In the genomic region with DNA sequence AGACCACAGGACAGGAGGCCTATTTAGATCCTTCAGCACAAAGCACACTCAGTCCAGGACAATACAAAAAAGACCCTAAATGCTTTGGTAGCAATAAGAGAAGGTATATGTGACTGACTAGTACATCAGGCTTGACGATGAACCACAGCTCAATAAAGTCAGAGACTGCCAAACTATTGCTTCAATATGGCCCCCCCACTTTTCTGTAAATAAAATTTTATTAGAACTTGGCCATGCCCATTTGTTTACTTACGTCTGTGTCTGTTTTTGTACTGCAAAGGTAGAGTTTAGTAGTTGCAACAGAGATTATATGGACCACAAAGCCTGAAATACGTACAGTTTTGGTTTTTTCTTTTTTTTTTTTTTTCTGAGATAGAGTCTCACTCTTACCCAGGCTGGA, we compare ENCODE assay signal across 14 cellular contexts.
DNase-seq lines count a peak whose midpoint lies in the region; ATAC-seq and TF ChIP-seq lines count a peak whose summit lies in the region.
"Had no signal": no experiment of that assay in that cellular context is flagged by ENCODE, and none has a peak within 500 bp of the region (broad histone marks: within the 10 kb centered on the region; RNA-seq: fewer than 3 reads in every experiment).

No MANE protein-coding gene starts in this region.

- CTCF ChIA-PET in A673 (lab: Charles Lee): no interaction called here
- CTCF ChIA-PET in activated CD8-positive, alpha-beta T cell treated with anti-CD3 and anti-CD28 coated beads, Interleukin-2, amount 10 ng/mL, durations not matched to agents 7 days and 5 days (lab: Charles Lee): no interaction called here

- no peaks in the 10 kb centered on the region for H3K9me3 Mint-ChIP-seq in activated CD8-positive, alpha-beta T cell treated with anti-CD3 and anti-CD28 coated beads, Interleukin-2, amount 10 ng/mL, durations not matched to agents 7 days and 5 days (ENCODE audit: insufficient read depth)
- H3K9me3 Mint-ChIP-seq: CD4-positive, alpha-beta T cell; H9; IgD-negative memory B cell had no signal

- intact Hi-C loops in A673 (cut with micrococcal nuclease; ENCODE audit: unreplicated experiment): loop anchor here (5.0 kb wide), 2 partner anchors 133 to 687 kb away; no protein-coding TSS in a partner anchor
- intact Hi-C loops in prostate gland (cut with DNase I): no loop called here
- intact Hi-C loops in left cardiac atrium (cut with DNase I): no loop called here

- H3K9me3 ChIP-seq in A673 (ENCODE audit: low read depth, low read length, poor library complexity, severe bottlenecking) (no peaks in the 10 kb centered on the region), prostate gland (no peaks in the 10 kb centered on the region)
- H3K9me3 ChIP-seq: Caco-2 had no signal

- no peak overlapping the region for H3K4me3 Mint-ChIP-seq in activated CD8-positive, alpha-beta T cell treated with anti-CD3 and anti-CD28 coated beads, Interleukin-2, amount 10 ng/mL, durations not matched to agents 7 days and 5 days
- H3K4me3 Mint-ChIP-seq: B cell; CD4-positive, alpha-beta T cell; H9; IgD-negative memory B cell had no signal

- H3K36me3 ChIP-seq in A673 (ENCODE audit: insufficient read depth, low read length, poor library complexity, severe bottlenecking) (no peaks in the 10 kb centered on the region), prostate gland (no peaks in the 10 kb centered on the region)

- WGBS in prostate gland: 44% methylated on average over 3 of the region's 3 CpGs

- H3K27me3 ChIP-seq in A673 (replicated peaks; ENCODE audit: insufficient read depth, low read depth, low read length, poor library complexity) (no peaks in the 10 kb centered on the region), prostate gland (replicated peaks; ENCODE audit: insufficient read depth) (no peaks in the 10 kb centered on the region)

- no TSS peak for BruUV-seq in A673 (replicated peaks; lab: Mats Ljungman, UMichigan)

- H3K36me3 Mint-ChIP-seq in activated CD8-positive, alpha-beta T cell treated with anti-CD3 and anti-CD28 coated beads, Interleukin-2, amount 10 ng/mL, durations not matched to agents 7 days and 5 days (ENCODE audit: low read depth): no peaks in the 10 kb centered on the region

- H3K4me1 Mint-ChIP-seq in activated CD8-positive, alpha-beta T cell treated with anti-CD3 and anti-CD28 coated beads, Interleukin-2, amount 10 ng/mL, durations not matched to agents 7 days and 5 days (ENCODE audit: low read depth): no peaks in the 10 kb centered on the region
- H3K4me1 Mint-ChIP-seq: H9 had no signal

- H3K27ac Mint-ChIP-seq in activated CD8-positive, alpha-beta T cell treated with anti-CD3 and anti-CD28 coated beads, Interleukin-2, amount 10 ng/mL, durations not matched to agents 7 days and 5 days: no peak overlapping the region
- H3K27ac Mint-ChIP-seq: B cell; CD4-positive, alpha-beta T cell; H9; IgD-negative memory B cell had no signal

- H3K27me3 Mint-ChIP-seq in activated CD8-positive, alpha-beta T cell treated with anti-CD3 and anti-CD28 coated beads, Interleukin-2, amount 10 ng/mL, durations not matched to agents 7 days and 5 days (ENCODE audit: low read depth): peaks cover 2% of the 10 kb centered on the region
- H3K27me3 Mint-ChIP-seq: IgD-negative memory B cell had no signal

- H3K27ac ChIP-seq in A673 (ENCODE audit: low read depth, low read length, poor library complexity, severe bottlenecking) (peak overlapping the region; percentile 26), prostate gland (peak overlapping the region; percentile 29 to 72)

- TF ChIP-seq POLR2A in prostate gland (IDR thresholded peaks at IDR 0.05): no peak

- no peak for TF ChIP-seq CTCF in A673 (conservative IDR thresholded peaks at IDR 0.05; ENCODE audit: low read depth, low read length)
- TF ChIP-seq CTCF in LNCaP clone FGC (IDR thresholded peaks at IDR 0.05; ENCODE audit: control insufficient read depth, extremely low read depth, insufficient read depth): no peak
- TF ChIP-seq CTCF in prostate gland (IDR thresholded peaks at IDR 0.05): no peak

- H3K4me3 ChIP-seq in A673 (ENCODE audit: low read depth, low read length, poor library complexity, severe bottlenecking) (no peak overlapping the region), LNCaP clone FGC (ENCODE audit: low read depth, low read length) (no peak overlapping the region), prostate gland (no peak overlapping the region)

- POLR2A ChIA-PET in A673 (lab: Charles Lee; ENCODE audit: low non-redundant PET): no interaction called here
- POLR2A ChIA-PET in activated CD8-positive, alpha-beta T cell treated with anti-CD3 and anti-CD28 coated beads, Interleukin-2, amount 10 ng/mL, durations not matched to agents 7 days and 5 days (lab: Charles Lee): no interaction called here

- peak; percentile 82 for ATAC-seq in left lobe of liver
- ATAC-seq in GM18867 (IDR thresholded peaks at IDR 0.05; ENCODE audit: unreplicated experiment): no peak
- no peak for ATAC-seq in activated CD8-positive, alpha-beta T cell treated with anti-CD3 and anti-CD28 coated beads, Interleukin-2, amount 10 ng/mL, durations not matched to agents 7 days and 5 days
- no peak for ATAC-seq in left cardiac atrium

- H3K4me1 ChIP-seq in A673 (ENCODE audit: insufficient read depth, low read length, poor library complexity, severe bottlenecking) (peaks cover 54% of the 10 kb centered on the region), prostate gland (replicated peaks) (no peaks in the 10 kb centered on the region)
- H3K4me1 ChIP-seq: Caco-2 had no signal

- no peak for DNase-seq in A673 (ENCODE audit: low spot score)
- DNase-seq in LNCaP clone FGC (ENCODE audit: low read depth): peak; percentile 60
- no peak for DNase-seq in left lobe of liver (ENCODE audit: low spot score)
- peak; percentile 26 for DNase-seq in prostate gland (ENCODE audit: low spot score)
- DNase-seq in activated CD8-positive, alpha-beta T cell treated with anti-CD3 and anti-CD28 coated beads, Interleukin-2, amount 10 ng/mL, durations not matched to agents 7 days and 5 days: no peak
- DNase-seq in left cardiac atrium: no peak
- DNase-seq: 8988T; C1 segment of cervical spinal cord; Caco-2; CD4-positive, alpha-beta T cell; H9 had no signal

Comparison
In these comparisons a context has a peak if more than half of its experiments do, and no peak if none do; other contexts are left out.
1. DNase-seq: peak in LNCaP clone FGC (single experiment) and prostate gland (single experiment); none in A673 (single experiment), left lobe of liver (single experiment), activated CD8-positive, alpha-beta T cell treated with anti-CD3 and anti-CD28 coated beads, Interleukin-2, amount 10 ng/mL, durations not matched to agents 7 days and 5 days (single experiment) and left cardiac atrium (single experiment).